Comparison of ENCODE assay signal across 13 cellular contexts in genomic region chr9:133687856-133688761, GRCh38. TPM values are rescaled to one million over a fixed set of nuclear protein-coding genes. Genes with fewer than 3 reads are reported as not detected.
"Had no signal": no experiment of that assay in that cellular context is flagged by ENCODE, and none has a peak within 500 bp of the region (broad histone marks: within the 10 kb centered on the region; RNA-seq: fewer than 3 reads in every experiment).

No MANE protein-coding gene starts in this region.

- H3K9me3 ChIP-seq: ovary, SJSA1, tibial nerve had no signal

- H3K36me3 ChIP-seq: ovary, tibial nerve had no signal

- H3K4me3 Mint-ChIP-seq: activated CD4-positive, alpha-beta T cell treated with anti-CD3 and anti-CD28 coated beads, Interleukin-2, amount 10 ng/mL, durations not matched to agents 24 days and 14 days; activated naive CD4-positive, alpha-beta T cell treated with anti-CD3 and anti-CD28 coated beads, Interleukin-2, amount 50 U/mL, for 24 hours; memory B cell had no signal

- DNase-seq: activated CD4-positive, alpha-beta T cell treated with anti-CD3 and anti-CD28 coated beads, Interleukin-2, amount 10 ng/mL, durations not matched to agents 24 days and 14 days; amygdala; ovary; SW 1271; T-helper 9 cell had no signal

- H3K4me1 ChIP-seq: SJSA1 had no signal

- H3K27me3 Mint-ChIP-seq: activated CD4-positive, alpha-beta T cell treated with anti-CD3 and anti-CD28 coated beads, Interleukin-2, amount 10 ng/mL, durations not matched to agents 24 days and 14 days; activated naive CD4-positive, alpha-beta T cell treated with anti-CD3 and anti-CD28 coated beads, Interleukin-2, amount 50 U/mL, for 24 hours had no signal

- H3K27ac Mint-ChIP-seq: activated CD4-positive, alpha-beta T cell treated with anti-CD3 and anti-CD28 coated beads, Interleukin-2, amount 10 ng/mL, durations not matched to agents 24 days and 14 days; activated naive CD4-positive, alpha-beta T cell treated with anti-CD3 and anti-CD28 coated beads, Interleukin-2, amount 50 U/mL, for 24 hours; memory B cell had no signal

- H3K4me3 ChIP-seq: ovary, SJSA1, skin epidermis, tibial nerve had no signal

- H3K36me3 Mint-ChIP-seq: activated naive CD4-positive, alpha-beta T cell treated with anti-CD3 and anti-CD28 coated beads, Interleukin-2, amount 50 U/mL, for 24 hours; memory B cell had no signal

- H3K27me3 ChIP-seq: ovary, SJSA1, tibial nerve had no signal

- H3K27ac ChIP-seq: ovary, SJSA1, skin epidermis, tibial nerve had no signal

- H3K9me3 Mint-ChIP-seq: activated CD4-positive, alpha-beta T cell treated with anti-CD3 and anti-CD28 coated beads, Interleukin-2, amount 10 ng/mL, durations not matched to agents 24 days and 14 days; activated naive CD4-positive, alpha-beta T cell treated with anti-CD3 and anti-CD28 coated beads, Interleukin-2, amount 50 U/mL, for 24 hours; memory B cell had no signal

RNA-seq across cellular contexts. Expression of gene SARDH, which starts 50.0 kb away (rescaled TPM):
- polyA plus RNA-seq: neural cell had no signal

RNA-seq across cellular contexts. Expression of gene DBH, which starts 51.9 kb away (rescaled TPM):
- total RNA-seq: activated CD4-positive, alpha-beta T cell treated with anti-CD3 and anti-CD28 coated beads, Interleukin-2, amount 10 ng/mL, durations not matched to agents 24 days and 14 days; dermis microvascular lymphatic vessel endothelial cell; ovary; renal cortical epithelial cell; SJSA1 had no signal
- polyA plus RNA-seq: neural cell had no signal
